23 cellular contexts compared by ENCODE assay signal in genomic region chr19:875265-875879, GRCh38. TPM values are rescaled to one million over a fixed set of nuclear protein-coding genes. Genes with fewer than 3 reads are reported as not detected.
"Had no signal": no experiment of that assay in that cellular context is flagged by ENCODE, and none has a peak within 500 bp of the region (broad histone marks: within the 10 kb centered on the region; RNA-seq: fewer than 3 reads in every experiment).

No MANE protein-coding gene starts in this region.

- H3K27ac Mint-ChIP-seq: activated CD8-positive, alpha-beta T cell treated with anti-CD3 and anti-CD28 coated beads, Interleukin-2, amount 10 ng/mL, durations not matched to agents 7 days and 5 days; activated naive CD8-positive, alpha-beta T cell treated with anti-CD3 and anti-CD28 coated beads for 36 hours; natural killer cell treated with Interleukin-12 subunit alpha and Interleukin-12 subunit beta and Interleukin-15 and Interleukin-18, amount 100 ng/mL, for 72 hours; stimulated activated memory B cell treated with anti-CD40 and anti-IgM and Interleukin-4, amounts not matched to agents 10 μg/mL and 1 μg/mL and 100 μg/mL, for 72 hours had no signal

- H3K27me3 ChIP-seq: foreskin keratinocyte, sigmoid colon had no signal

- H3K36me3 Mint-ChIP-seq: natural killer cell treated with Interleukin-12 subunit alpha and Interleukin-12 subunit beta and Interleukin-15 and Interleukin-18, amount 100 ng/mL, for 72 hours had no signal

- DNase-seq: activated CD4-positive, alpha-beta T cell treated with anti-CD3 and anti-CD28 coated beads for 48 hours; activated CD4-positive, CD25-positive, alpha-beta regulatory T cell; activated CD8-positive, alpha-beta memory T cell treated with anti-CD3 and anti-CD28 coated beads, Interleukin-2, amount 50 U/mL, for 4 hours; activated CD8-positive, alpha-beta T cell treated with anti-CD3 and anti-CD28 coated beads, Interleukin-2, amount 10 ng/mL, durations not matched to agents 7 days and 5 days; activated gamma-delta T cell treated with Interleukin-2 at 50 U/mL for 16 hours; activated naive CD8-positive, alpha-beta T cell treated with anti-CD3 and anti-CD28 coated beads for 36 hours; amniotic stem cell; dermis blood vessel endothelial cell; glutamatergic neuron; hippocampal formation; islet precursor cell; left colon; lower lobe of right lung; sigmoid colon; stimulated activated CD4-positive, alpha-beta T cell treated with anti-CD3 and anti-CD28 coated beads, Interleukin-4, amount 100 ng/mL, for 24 hours had no signal

- H3K4me3 ChIP-seq: lower lobe of right lung, sigmoid colon had no signal

- H3K27me3 Mint-ChIP-seq: activated naive CD8-positive, alpha-beta T cell treated with anti-CD3 and anti-CD28 coated beads for 36 hours; natural killer cell treated with Interleukin-12 subunit alpha and Interleukin-12 subunit beta and Interleukin-15 and Interleukin-18, amount 100 ng/mL, for 72 hours; stimulated activated memory B cell treated with anti-CD40 and anti-IgM and Interleukin-4, amounts not matched to agents 10 μg/mL and 1 μg/mL and 100 μg/mL, for 72 hours had no signal

- H3K9me3 ChIP-seq: lower lobe of right lung, sigmoid colon had no signal

- H3K4me3 Mint-ChIP-seq: activated CD8-positive, alpha-beta T cell treated with anti-CD3 and anti-CD28 coated beads, Interleukin-2, amount 10 ng/mL, durations not matched to agents 7 days and 5 days; activated naive CD8-positive, alpha-beta T cell treated with anti-CD3 and anti-CD28 coated beads for 36 hours; natural killer cell treated with Interleukin-12 subunit alpha and Interleukin-12 subunit beta and Interleukin-15 and Interleukin-18, amount 100 ng/mL, for 72 hours; stimulated activated memory B cell treated with anti-CD40 and anti-IgM and Interleukin-4, amounts not matched to agents 10 μg/mL and 1 μg/mL and 100 μg/mL, for 72 hours had no signal

- H3K9me3 Mint-ChIP-seq: activated naive CD8-positive, alpha-beta T cell treated with anti-CD3 and anti-CD28 coated beads for 36 hours; natural killer cell treated with Interleukin-12 subunit alpha and Interleukin-12 subunit beta and Interleukin-15 and Interleukin-18, amount 100 ng/mL, for 72 hours; stimulated activated memory B cell treated with anti-CD40 and anti-IgM and Interleukin-4, amounts not matched to agents 10 μg/mL and 1 μg/mL and 100 μg/mL, for 72 hours had no signal

- H3K27ac ChIP-seq: lower lobe of right lung, sigmoid colon had no signal

- ATAC-seq: activated CD8-positive, alpha-beta T cell treated with anti-CD3 and anti-CD28 coated beads, Interleukin-2, amount 10 ng/mL, durations not matched to agents 7 days and 5 days; left colon; lower lobe of right lung; natural killer cell treated with Interleukin-12 subunit alpha and Interleukin-12 subunit beta and Interleukin-15 and Interleukin-18, amount 100 ng/mL, for 72 hours; stimulated activated memory B cell treated with anti-CD40 and anti-IgM and Interleukin-4, amounts not matched to agents 10 μg/mL and 1 μg/mL and 100 μg/mL, for 72 hours had no signal

RNA-seq across cellular contexts. Expression of gene CFD, which starts 15.9 kb away (rescaled TPM):
- total RNA-seq: dermis blood vessel endothelial cell had no signal

RNA-seq across cellular contexts. Expression of gene RNU6-9, which starts 17.9 kb away (rescaled TPM):
- total RNA-seq: activated CD8-positive, alpha-beta T cell treated with anti-CD3 and anti-CD28 coated beads, Interleukin-2, amount 10 ng/mL, durations not matched to agents 7 days and 5 days; activated naive CD8-positive, alpha-beta T cell treated with anti-CD3 and anti-CD28 coated beads for 36 hours; cardiac septum; dermis blood vessel endothelial cell; epithelial cell of proximal tubule; fibroblast of lung; foreskin keratinocyte; left colon; lower lobe of right lung; mesenteric fat pad; natural killer cell treated with Interleukin-12 subunit alpha and Interleukin-12 subunit beta and Interleukin-15 and Interleukin-18, amount 100 ng/mL, for 72 hours; sigmoid colon had no signal
- polyA plus RNA-seq: fibroblast of lung, foreskin keratinocyte, sigmoid colon, thymus had no signal

RNA-seq across cellular contexts. Expression of gene ELANE, which starts 23.3 kb away (rescaled TPM):
- total RNA-seq: activated CD8-positive, alpha-beta T cell treated with anti-CD3 and anti-CD28 coated beads, Interleukin-2, amount 10 ng/mL, durations not matched to agents 7 days and 5 days; activated naive CD8-positive, alpha-beta T cell treated with anti-CD3 and anti-CD28 coated beads for 36 hours; dermis blood vessel endothelial cell; epithelial cell of proximal tubule; foreskin keratinocyte; natural killer cell treated with Interleukin-12 subunit alpha and Interleukin-12 subunit beta and Interleukin-15 and Interleukin-18, amount 100 ng/mL, for 72 hours had no signal
- polyA plus RNA-seq: foreskin keratinocyte had no signal

RNA-seq across cellular contexts. Expression of gene PRTN3, which starts 34.6 kb away (rescaled TPM):
- total RNA-seq: activated CD8-positive, alpha-beta T cell treated with anti-CD3 and anti-CD28 coated beads, Interleukin-2, amount 10 ng/mL, durations not matched to agents 7 days and 5 days; activated naive CD8-positive, alpha-beta T cell treated with anti-CD3 and anti-CD28 coated beads for 36 hours; dermis blood vessel endothelial cell; epithelial cell of proximal tubule; fibroblast of lung; foreskin keratinocyte; left colon; lower lobe of right lung; natural killer cell treated with Interleukin-12 subunit alpha and Interleukin-12 subunit beta and Interleukin-15 and Interleukin-18, amount 100 ng/mL, for 72 hours; sigmoid colon had no signal
- polyA plus RNA-seq: fibroblast of lung, foreskin keratinocyte, sigmoid colon had no signal
